ENCODE assay signal across 8 cellular contexts in genomic region chr13:41916173-41916954, GRCh38. TPM values are rescaled to one million over a fixed set of nuclear protein-coding genes. Genes with fewer than 3 reads are reported as not detected.
DNase-seq lines count a peak whose midpoint lies in the region; ATAC-seq, FAIRE-seq and TF ChIP-seq lines count a peak whose summit lies in the region.

No MANE protein-coding gene starts in this region.

- H3K36me3 ChIP-seq in BLaER1 treated with 17β-estradiol and CSF1 and Interleukin-3, amounts not matched to agents 10 nM and 100 nM, result peaks cover 0 to 5% (median 0%) of the 10 kb centered on the region in 11 experiments; a peak in 1 of 22 replicates
- H3K36me3 ChIP-seq in heart left ventricle, result peaks cover 0 to 4% (median 0%) of the 10 kb centered on the region in 9 donors

- intact Hi-C loops in heart left ventricle (cut with DNase I), result loop anchor here in 4 of 10 donors (5.0 to 10.0 kb wide), 4 partner anchors 46 to 242 kb away; partner anchors contain the start of gene VWA8 (in 1 of the 4)

- peak overlapping the region; percentile 72 to 89 (median 84) for H3K4me2 ChIP-seq in BLaER1 treated with 17β-estradiol and CSF1 and Interleukin-3, amounts not matched to agents 10 nM and 100 nM

- WGBS in heart left ventricle, 4 donors, result 25 to 29% (median 27%) methylated on average over 5 of the region's 5 CpGs

- DNase-seq in GM19239 (ENCODE audit: insufficient read length, low spot score) (peak; percentile 35), SW480 (ENCODE audit: low spot score) (peak; percentile 11), heart left ventricle (no peak), COR-L47 (lab: John Stamatoyannopoulos, UW) (no peak), OCI-M2 (lab: John Stamatoyannopoulos, UW; ENCODE audit: unreplicated experiment) (no peak), NCI-H2227 treated with DMSO at 0.1 percent for 48 hours (lab: John Stamatoyannopoulos, UW) (no peak)

- no peaks in the 10 kb centered on the region for H4K20me1 ChIP-seq in BLaER1 treated with 17β-estradiol and CSF1 and Interleukin-3, amounts not matched to agents 10 nM and 100 nM

- H3K27me3 ChIP-seq in BLaER1 treated with 17β-estradiol and CSF1 and Interleukin-3, amounts not matched to agents 10 nM and 100 nM, result no peaks in the 10 kb centered on the region
- H3K27me3 ChIP-seq in heart left ventricle, result no peaks in the 10 kb centered on the region

- H3K27ac ChIP-seq in BLaER1 treated with 17β-estradiol and CSF1 and Interleukin-3, amounts not matched to agents 10 nM and 100 nM, result peak overlapping the region in 10 of 11 experiments; percentile 63 to 90 (median 80); a peak in 21 of 22 replicates
- peak overlapping the region in 11 of 12 donors; percentile 10 to 63 (median 55) for H3K27ac ChIP-seq in heart left ventricle

- FAIRE-seq in GM19239 (lab: Jason Lieb, UNC), result peak; percentile 100

- ATAC-seq in HG03139 (IDR thresholded peaks at IDR 0.05; ENCODE audit: unreplicated experiment) (peak; percentile 90), heart left ventricle (peak in 3 of 4 donors; percentile 39 to 58 (median 50))

- no peak for TF ChIP-seq CTCF in heart left ventricle (IDR thresholded peaks at IDR 0.05)

- H3K4me3 ChIP-seq in BLaER1 treated with 17β-estradiol and CSF1 and Interleukin-3, amounts not matched to agents 10 nM and 100 nM, result peak overlapping the region in 8 of 10 experiments; percentile 5 to 50 (median 33); a peak in 7 of 20 replicates
- peak overlapping the region in 3 of 12 donors; percentile 8 to 12 (median 10) for H3K4me3 ChIP-seq in heart left ventricle

- peak overlapping the region in 10 of 11 experiments; percentile 37 to 77 (median 64); a peak in 19 of 22 replicates for H3K9ac ChIP-seq in BLaER1 treated with 17β-estradiol and CSF1 and Interleukin-3, amounts not matched to agents 10 nM and 100 nM

- H3K4me1 ChIP-seq in BLaER1 treated with 17β-estradiol and CSF1 and Interleukin-3, amounts not matched to agents 10 nM and 100 nM, result peaks cover 40 to 71% (median 59%) of the 10 kb centered on the region in 10 experiments
- peaks cover 3 to 68% (median 48%) of the 10 kb centered on the region in 12 donors for H3K4me1 ChIP-seq in heart left ventricle

- H3K9me3 ChIP-seq in BLaER1 treated with 17β-estradiol and CSF1 and Interleukin-3, amounts not matched to agents 10 nM and 100 nM (replicated peaks in 1 of 11), result peaks cover 0 to 3% (median 0%) of the 10 kb centered on the region in 11 experiments; a peak in 2 of 22 replicates
- no peaks in the 10 kb centered on the region for H3K9me3 ChIP-seq in heart left ventricle

- TF ChIP-seq POLR2A in heart left ventricle (IDR thresholded peaks at IDR 0.05), result no peak

RNA-seq across cellular contexts. Expression of gene VWA8, which starts 44.5 kb away (rescaled TPM):
- 10 to 100 TPM; 33.4 to 64.1 (median 50.9) TPM for total RNA-seq in heart left ventricle
- 10 to 100 TPM; 12.1 to 16.7 TPM for polyA plus RNA-seq in heart left ventricle

Comparison
In these comparisons a context has a peak if more than half of its experiments do, and no peak if none do; other contexts are left out.
1. DNase-seq: peak in GM19239 (single experiment) and SW480 (single experiment); none in heart left ventricle (0 of 5), COR-L47 (single experiment), OCI-M2 (single experiment) and NCI-H2227 treated with DMSO at 0.1 percent for 48 hours (single experiment).